Comparison of ENCODE assay signal across 8 cellular contexts in genomic region chr11:66388746-66389386, GRCh38. TPM values are rescaled to one million over a fixed set of nuclear protein-coding genes. Genes with fewer than 3 reads are reported as not detected.
A peak's percentile ranks its signal among the peaks of the same experiment; 100 is the strongest.
DNase-seq lines count a peak whose midpoint lies in the region; ATAC-seq lines count a peak whose summit lies in the region.

No MANE protein-coding gene starts in this region.

- H3K4me1 ChIP-seq in right cardiac atrium (ENCODE audit: control insufficient read depth, insufficient read depth, low read length): no peaks in the 10 kb centered on the region

- no peak overlapping the region for H3K4me3 ChIP-seq in right cardiac atrium (ENCODE audit: low read length)

- intact Hi-C loops in right cardiac atrium (cut with DNase I): loop anchor here in 3 of 4 donors (5.0 to 10.0 kb wide), 2 partner anchors 74 to 77 kb away; partner anchors contain the start of gene CD248 (in 1 of the 3)

- H3K27ac ChIP-seq in right cardiac atrium (ENCODE audit: low read length): no peak overlapping the region

- WGBS in right cardiac atrium: 29% methylated on average over 8 of the region's 8 CpGs

- peak; percentile 56 to 62 for ATAC-seq in right cardiac atrium
- no peak for ATAC-seq in HG02642 (IDR thresholded peaks at IDR 0.05; ENCODE audit: poor library complexity, unreplicated experiment)
- ATAC-seq in HG03432 (IDR thresholded peaks at IDR 0.05; ENCODE audit: unreplicated experiment): no peak

- no peaks in the 10 kb centered on the region for H3K9me3 ChIP-seq in right cardiac atrium (ENCODE audit: control insufficient read depth, low read length)

- no peaks in the 10 kb centered on the region for H3K27me3 ChIP-seq in right cardiac atrium (ENCODE audit: control insufficient read depth, insufficient read depth)

- DNase-seq in GM04504 (ENCODE audit: low read depth) (peak; percentile 34), NCI-H1105 (lab: John Stamatoyannopoulos, UW) (peak; percentile 42), SW480 (ENCODE audit: low spot score) (peak; percentile 78), right cardiac atrium (peak; percentile 63 to 83 (median 68))
- peak; percentile 36 for DNase-seq in activated naive CD8-positive, alpha-beta T cell treated with anti-CD3 and anti-CD28 coated beads, Interleukin-2, amount 50 U/mL, for 16 hours (ENCODE audit: low read depth, low spot score)
- DNase-seq in stimulated activated CD4-positive, alpha-beta T cell treated with anti-CD3 and anti-CD28 coated beads, Interleukin-12 subunit alpha, Interleukin-12 subunit beta, amount 100 ng/mL, for 4 hours: peak; percentile 57

RNA-seq across cellular contexts. Expression of gene SLC29A2, which starts 17.3 kb away (rescaled TPM):
- 10 to 100 TPM; 18.7 to 33.2 (median 30.0) TPM for total RNA-seq in right cardiac atrium
- 24.3 TPM for polyA plus RNA-seq in right cardiac atrium

RNA-seq across cellular contexts. Expression of gene NPAS4, which starts 32.0 kb away (rescaled TPM):
- under 1 TPM; 0.09 to 0.84 (median 0.14) TPM for total RNA-seq in right cardiac atrium
- 0.84 TPM for polyA plus RNA-seq in right cardiac atrium

RNA-seq across cellular contexts. Expression of gene B4GAT1, which starts 41.4 kb away (rescaled TPM):
- 10 to 100 TPM; 43.9 to 67.1 (median 57.0) TPM for total RNA-seq in right cardiac atrium
- 60.2 TPM for polyA plus RNA-seq in right cardiac atrium

RNA-seq across cellular contexts. Expression of gene BRMS1, which starts 44.0 kb away (rescaled TPM):
- total RNA-seq in right cardiac atrium: 10 to 100 TPM; 12.7 to 19.8 (median 15.0) TPM
- polyA plus RNA-seq in right cardiac atrium: 26.0 TPM

RNA-seq across cellular contexts. Expression of gene MRPL11, which starts 49.8 kb away (rescaled TPM):
- total RNA-seq in right cardiac atrium: 10 to 100 TPM; 47.5 to 53.0 (median 50.1) TPM
- 62.6 TPM for polyA plus RNA-seq in right cardiac atrium

Comparison
In these comparisons a context has a peak if more than half of its experiments do, and no peak if none do; other contexts are left out.
1. ATAC-seq: peak in right cardiac atrium (2 of 2); none in HG02642 (single experiment) and HG03432 (single experiment).
2. Peak in every context shown above with its lines, with median percentiles within 50 percentile points of each other: DNase-seq.